ENCODE assay signal across 1 cellular context in genomic region chr16:69859105-69859969, GRCh38.
TF ChIP-seq lines count a peak whose summit lies in the region.

No MANE protein-coding gene starts in this region.

TF ChIP-seq in HepG2, 621 proteins besides CTCF, POLR2A, EP300 and RAD21 (continued from another document and continues in another):
- TF ChIP-seq CREB1 (IDR thresholded peaks at IDR 0.05) (0 out of 2 replicates have a peak, but pooled peaks have one; percentile 21), CREB1 (CRISPR knock-in tag; IDR thresholded peaks at IDR 0.05) (no peak), BRCA1 (CRISPR knock-in tag; IDR thresholded peaks at IDR 0.05) (no peak), ZNF713 (CRISPR knock-in tag; IDR thresholded peaks at IDR 0.05) (peak; percentile 20; the same call in 1 of the 2 replicates), ZNF503 (CRISPR knock-in tag; IDR thresholded peaks at IDR 0.05) (0 out of 2 replicates have a peak, but pooled peaks have one; percentile 10), PHF21A (CRISPR knock-in tag; IDR thresholded peaks at IDR 0.05) (peak; percentile 49), SAFB2 (CRISPR knock-in tag; IDR thresholded peaks at IDR 0.05; ENCODE audit: borderline replicate concordance, low read depth) (no peak), ZNF282 (IDR thresholded peaks at IDR 0.05; ENCODE audit: partially characterized antibody) (no peak), ADNP (CRISPR knock-in tag; IDR thresholded peaks at IDR 0.05) (no peak), SOX6 (IDR thresholded peaks at IDR 0.05) (no peak), SOX6 (CRISPR knock-in tag; IDR thresholded peaks at IDR 0.05) (peak; percentile 89), KDM3A (CRISPR knock-in tag; IDR thresholded peaks at IDR 0.05; ENCODE audit: low read depth) (no peak), ZNF446 (CRISPR knock-in tag; IDR thresholded peaks at IDR 0.05) (no peak), ZNF776 (CRISPR knock-in tag; IDR thresholded peaks at IDR 0.05) (no peak), HNRNPL (IDR thresholded peaks at IDR 0.05; ENCODE audit: low read depth, low read length) (0 out of 2 replicates have a peak, but pooled peaks have one; percentile 71), ZFX (CRISPR knock-in tag; IDR thresholded peaks at IDR 0.05; ENCODE audit: low read depth) (0 out of 2 replicates have a peak, but pooled peaks have one; percentile 12), MTA3 (CRISPR knock-in tag; IDR thresholded peaks at IDR 0.05) (no peak), MED8 (CRISPR knock-in tag; IDR thresholded peaks at IDR 0.05; ENCODE audit: insufficient replicate concordance) (no peak), ESRRA (CRISPR knock-in tag; IDR thresholded peaks at IDR 0.05; ENCODE audit: low read depth) (peak; percentile 81), FOXO4 (CRISPR knock-in tag; conservative IDR thresholded peaks at IDR 0.05) (no peak), TBX3 (IDR thresholded peaks at IDR 0.05; ENCODE audit: borderline replicate concordance) (no peak), ZNF558 (CRISPR knock-in tag; IDR thresholded peaks at IDR 0.05; ENCODE audit: borderline replicate concordance) (no peak), ZNF629 (CRISPR knock-in tag; conservative IDR thresholded peaks at IDR 0.05) (0 out of 2 replicates have a peak, but pooled peaks have one; percentile 25), ZNF281 (CRISPR knock-in tag; IDR thresholded peaks at IDR 0.05; ENCODE audit: borderline replicate concordance) (0 out of 2 replicates have a peak, but pooled peaks have one; percentile 13), SMAD9 (CRISPR knock-in tag; IDR thresholded peaks at IDR 0.05) (no peak), ATM (IDR thresholded peaks at IDR 0.05; ENCODE audit: borderline replicate concordance) (no peak), ZBTB49 (CRISPR knock-in tag; IDR thresholded peaks at IDR 0.05; ENCODE audit: borderline replicate concordance) (no peak), ZNF598 (CRISPR knock-in tag; IDR thresholded peaks at IDR 0.05; ENCODE audit: borderline replicate concordance) (peak; percentile 64; the same call in 1 of the 2 replicates), ZNF543 (CRISPR knock-in tag; IDR thresholded peaks at IDR 0.05) (0 out of 2 replicates have a peak, but pooled peaks have one; percentile 14), HDAC6 (IDR thresholded peaks at IDR 0.05; ENCODE audit: low read depth, low read length) (no peak), ZFP90 (CRISPR knock-in tag; IDR thresholded peaks at IDR 0.05; ENCODE audit: borderline replicate concordance) (no peak), ZNF30 (CRISPR knock-in tag; IDR thresholded peaks at IDR 0.05) (no peak), ZNF234 (CRISPR knock-in tag; conservative IDR thresholded peaks at IDR 0.05) (no peak), MTF1 (CRISPR knock-in tag; IDR thresholded peaks at IDR 0.05) (no peak), NCOA2 (CRISPR knock-in tag; IDR thresholded peaks at IDR 0.05) (peak; percentile 72), ZNF10 (CRISPR knock-in tag; IDR thresholded peaks at IDR 0.05; ENCODE audit: borderline replicate concordance, low read depth) (no peak), ZNF17 (CRISPR knock-in tag; IDR thresholded peaks at IDR 0.05) (no peak), LCORL (IDR thresholded peaks at IDR 0.05) (no peak), LCORL (CRISPR knock-in tag; IDR thresholded peaks at IDR 0.05) (peak; percentile 96), BRD4 (CRISPR knock-in tag; IDR thresholded peaks at IDR 0.05) (no peak), ZNF12 (CRISPR knock-in tag; IDR thresholded peaks at IDR 0.05) (no peak), NFYC (CRISPR knock-in tag; IDR thresholded peaks at IDR 0.05) (no peak), TCF12 (IDR thresholded peaks at IDR 0.05) (no peak), TCF12 (CRISPR knock-in tag; IDR thresholded peaks at IDR 0.05) (peak; percentile 92), ZNF350 (CRISPR knock-in tag; IDR thresholded peaks at IDR 0.05; ENCODE audit: borderline replicate concordance, low read depth) (no peak), EZH2 (conservative IDR thresholded peaks at IDR 0.05; ENCODE audit: low read depth, low read length) (no peak), ZNF816 (CRISPR knock-in tag; IDR thresholded peaks at IDR 0.05; ENCODE audit: borderline replicate concordance) (no peak)
- TF ChIP-seq, protein P1, sequence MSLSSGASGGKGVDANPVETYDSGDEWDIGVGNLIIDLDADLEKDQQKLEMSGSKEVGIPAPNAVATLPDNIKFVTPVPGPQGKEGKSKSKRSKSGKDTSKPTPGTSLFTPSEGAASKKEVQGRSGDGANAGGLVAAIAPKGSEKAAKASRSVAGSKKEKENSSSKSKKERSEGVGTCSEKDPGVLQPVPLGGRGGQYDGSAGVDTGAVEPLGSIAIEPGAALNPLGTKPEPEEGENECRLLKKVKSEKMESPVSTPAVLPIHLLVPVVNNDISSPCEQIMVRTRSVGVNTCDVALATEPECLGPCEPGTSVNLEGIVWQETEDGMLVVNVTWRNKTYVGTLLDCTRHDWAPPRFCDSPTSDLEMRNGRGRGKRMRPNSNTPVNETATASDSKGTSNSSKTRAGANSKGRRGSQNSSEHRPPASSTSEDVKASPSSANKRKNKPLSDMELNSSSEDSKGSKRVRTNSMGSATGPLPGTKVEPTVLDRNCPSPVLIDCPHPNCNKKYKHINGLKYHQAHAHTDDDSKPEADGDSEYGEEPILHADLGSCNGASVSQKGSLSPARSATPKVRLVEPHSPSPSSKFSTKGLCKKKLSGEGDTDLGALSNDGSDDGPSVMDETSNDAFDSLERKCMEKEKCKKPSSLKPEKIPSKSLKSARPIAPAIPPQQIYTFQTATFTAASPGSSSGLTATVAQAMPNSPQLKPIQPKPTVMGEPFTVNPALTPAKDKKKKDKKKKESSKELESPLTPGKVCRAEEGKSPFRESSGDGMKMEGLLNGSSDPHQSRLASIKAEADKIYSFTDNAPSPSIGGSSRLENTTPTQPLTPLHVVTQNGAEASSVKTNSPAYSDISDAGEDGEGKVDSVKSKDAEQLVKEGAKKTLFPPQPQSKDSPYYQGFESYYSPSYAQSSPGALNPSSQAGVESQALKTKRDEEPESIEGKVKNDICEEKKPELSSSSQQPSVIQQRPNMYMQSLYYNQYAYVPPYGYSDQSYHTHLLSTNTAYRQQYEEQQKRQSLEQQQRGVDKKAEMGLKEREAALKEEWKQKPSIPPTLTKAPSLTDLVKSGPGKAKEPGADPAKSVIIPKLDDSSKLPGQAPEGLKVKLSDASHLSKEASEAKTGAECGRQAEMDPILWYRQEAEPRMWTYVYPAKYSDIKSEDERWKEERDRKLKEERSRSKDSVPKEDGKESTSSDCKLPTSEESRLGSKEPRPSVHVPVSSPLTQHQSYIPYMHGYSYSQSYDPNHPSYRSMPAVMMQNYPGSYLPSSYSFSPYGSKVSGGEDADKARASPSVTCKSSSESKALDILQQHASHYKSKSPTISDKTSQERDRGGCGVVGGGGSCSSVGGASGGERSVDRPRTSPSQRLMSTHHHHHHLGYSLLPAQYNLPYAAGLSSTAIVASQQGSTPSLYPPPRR (CRISPR knock-in tag; IDR thresholded peaks at IDR 0.05; ENCODE audit: borderline replicate concordance) = peak; percentile 64; the same call in 1 of the 2 replicates
- TF ChIP-seq, protein P2, sequence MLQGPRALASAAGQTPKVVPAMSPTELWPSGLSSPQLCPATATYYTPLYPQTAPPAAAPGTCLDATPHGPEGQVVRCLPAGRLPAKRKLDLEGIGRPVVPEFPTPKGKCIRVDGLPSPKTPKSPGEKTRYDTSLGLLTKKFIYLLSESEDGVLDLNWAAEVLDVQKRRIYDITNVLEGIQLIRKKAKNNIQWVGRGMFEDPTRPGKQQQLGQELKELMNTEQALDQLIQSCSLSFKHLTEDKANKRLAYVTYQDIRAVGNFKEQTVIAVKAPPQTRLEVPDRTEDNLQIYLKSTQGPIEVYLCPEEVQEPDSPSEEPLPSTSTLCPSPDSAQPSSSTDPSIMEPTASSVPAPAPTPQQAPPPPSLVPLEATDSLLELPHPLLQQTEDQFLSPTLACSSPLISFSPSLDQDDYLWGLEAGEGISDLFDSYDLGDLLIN (CRISPR knock-in tag; IDR thresholded peaks at IDR 0.05; ENCODE audit: borderline replicate concordance) = no peak
- TF ChIP-seq, protein P3, sequence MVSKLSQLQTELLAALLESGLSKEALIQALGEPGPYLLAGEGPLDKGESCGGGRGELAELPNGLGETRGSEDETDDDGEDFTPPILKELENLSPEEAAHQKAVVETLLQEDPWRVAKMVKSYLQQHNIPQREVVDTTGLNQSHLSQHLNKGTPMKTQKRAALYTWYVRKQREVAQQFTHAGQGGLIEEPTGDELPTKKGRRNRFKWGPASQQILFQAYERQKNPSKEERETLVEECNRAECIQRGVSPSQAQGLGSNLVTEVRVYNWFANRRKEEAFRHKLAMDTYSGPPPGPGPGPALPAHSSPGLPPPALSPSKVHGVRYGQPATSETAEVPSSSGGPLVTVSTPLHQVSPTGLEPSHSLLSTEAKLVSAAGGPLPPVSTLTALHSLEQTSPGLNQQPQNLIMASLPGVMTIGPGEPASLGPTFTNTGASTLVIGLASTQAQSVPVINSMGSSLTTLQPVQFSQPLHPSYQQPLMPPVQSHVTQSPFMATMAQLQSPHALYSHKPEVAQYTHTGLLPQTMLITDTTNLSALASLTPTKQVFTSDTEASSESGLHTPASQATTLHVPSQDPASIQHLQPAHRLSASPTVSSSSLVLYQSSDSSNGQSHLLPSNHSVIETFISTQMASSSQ (IDR thresholded peaks at IDR 0.05; ENCODE audit: low read depth) = peak; percentile 32; the same call in 1 of the 2 replicates
- TF ChIP-seq, protein P3 (CRISPR knock-in tag; IDR thresholded peaks at IDR 0.05; ENCODE audit: borderline replicate concordance) = peak; percentile 51; the same call in 1 of the 2 replicates
